Comparison of ENCODE assay signal across 8 cellular contexts in genomic region chr10:32367793-32368453, GRCh38. TPM values are rescaled to one million over a fixed set of nuclear protein-coding genes. Genes with fewer than 3 reads are reported as not detected.
DNase-seq lines count a peak whose midpoint lies in the region; ATAC-seq and TF ChIP-seq lines count a peak whose summit lies in the region.

No MANE protein-coding gene starts in this region.

- POLR2A ChIA-PET in activated naive CD8-positive, alpha-beta T cell treated with anti-CD3 and anti-CD28 coated beads, Interleukin-2, amount 10 ng/mL, durations not matched to agents 7 days and 5 days (lab: Charles Lee) = interaction anchor here (0.7 to 1.3 kb wide), 3 partner anchors 16 to 22 kb away, joined by 3 to 4 read pairs (median 3); no protein-coding TSS in a partner anchor

- TF ChIP-seq CTCF in HL-60 (IDR thresholded peaks at IDR 0.05; ENCODE audit: insufficient read depth, low read length) (peak; percentile 33), uterus (IDR thresholded peaks at IDR 0.05) (peak; percentile 65 to 89 (median 76))

- no peak for ATAC-seq in activated naive CD8-positive, alpha-beta T cell treated with anti-CD3 and anti-CD28 coated beads, Interleukin-2, amount 10 ng/mL, durations not matched to agents 7 days and 5 days (ENCODE audit: low read depth)
- peak; percentile 71 for ATAC-seq in Right ventricle myocardium superior (ENCODE audit: poor library complexity)

- H3K27ac ChIP-seq in HL-60 (replicated peaks) = no peak overlapping the region
- H3K27ac ChIP-seq in uterus = no peak overlapping the region

- DNase-seq in G401 (ENCODE audit: low spot score) = peak; percentile 84
- peak in 1 of 2 experiments; percentile 71 for DNase-seq in HL-60 (ENCODE audit: low read depth in 1 of 2, low spot score in 1 of 2)
- peak; percentile 72 for DNase-seq in T follicular helper cell (ENCODE audit: low read depth)
- peak; percentile 60 for DNase-seq in activated naive CD8-positive, alpha-beta T cell treated with anti-CD3 and anti-CD28 coated beads, Interleukin-2, amount 10 ng/mL, durations not matched to agents 7 days and 5 days
- DNase-seq in Right ventricle myocardium superior = peak; percentile 58
- peak; percentile 76 for DNase-seq in putamen (ENCODE audit: low spot score)
- peak; percentile 66 to 71 for DNase-seq in uterus
- no peak for DNase-seq in GM19240 (ENCODE audit: insufficient read length, low spot score)

- intact Hi-C loops in Right ventricle myocardium superior (cut with DNase I) = loop anchor here (5.0 to 10.0 kb wide), 2 partner anchors 111 to 173 kb away; no protein-coding TSS in a partner anchor
- intact Hi-C loops in uterus (cut with DNase I; ENCODE audit: low total_unique reads) = no loop called here

- peaks cover 0 to 7% of the 10 kb centered on the region in 2 donors for H3K4me1 ChIP-seq in uterus

- H3K9me3 ChIP-seq in uterus = no peaks in the 10 kb centered on the region

- H3K9me3 Mint-ChIP-seq in activated naive CD8-positive, alpha-beta T cell treated with anti-CD3 and anti-CD28 coated beads, Interleukin-2, amount 10 ng/mL, durations not matched to agents 7 days and 5 days = no peaks in the 10 kb centered on the region

- in situ Hi-C loops in G401 (cut with HindIII; ENCODE audit: low sequenced_read_pairs) = no loop called here

- H3K4me3 ChIP-seq in HL-60 (replicated peaks; ENCODE audit: insufficient read depth, low read length) (no peak overlapping the region), uterus (peak overlapping the region in 1 of 2 donors; percentile 17)

- H3K27me3 ChIP-seq in HL-60 (ENCODE audit: insufficient read depth, poor library complexity, severe bottlenecking) = no peaks in the 10 kb centered on the region
- no peaks in the 10 kb centered on the region for H3K27me3 ChIP-seq in uterus

- H3K36me3 ChIP-seq in uterus = no peaks in the 10 kb centered on the region

- peak overlapping the region; percentile 51 for H3K4me3 Mint-ChIP-seq in activated naive CD8-positive, alpha-beta T cell treated with anti-CD3 and anti-CD28 coated beads, Interleukin-2, amount 10 ng/mL, durations not matched to agents 7 days and 5 days

- H3K4me1 Mint-ChIP-seq in activated naive CD8-positive, alpha-beta T cell treated with anti-CD3 and anti-CD28 coated beads, Interleukin-2, amount 10 ng/mL, durations not matched to agents 7 days and 5 days = peaks cover 27% of the 10 kb centered on the region

- H3K27ac Mint-ChIP-seq in activated naive CD8-positive, alpha-beta T cell treated with anti-CD3 and anti-CD28 coated beads, Interleukin-2, amount 10 ng/mL, durations not matched to agents 7 days and 5 days = peak overlapping the region; percentile 3

- peaks cover 7% of the 10 kb centered on the region for H3K36me3 Mint-ChIP-seq in activated naive CD8-positive, alpha-beta T cell treated with anti-CD3 and anti-CD28 coated beads, Interleukin-2, amount 10 ng/mL, durations not matched to agents 7 days and 5 days

- no peak for TF ChIP-seq POLR2A in uterus (IDR thresholded peaks at IDR 0.05)

- no peaks in the 10 kb centered on the region for H3K27me3 Mint-ChIP-seq in activated naive CD8-positive, alpha-beta T cell treated with anti-CD3 and anti-CD28 coated beads, Interleukin-2, amount 10 ng/mL, durations not matched to agents 7 days and 5 days

RNA-seq across cellular contexts. Expression of gene EPC1, which starts 21.0 kb away (rescaled TPM):
- total RNA-seq in G401 (2014; rRNA removed; shearing (Covaris generic)) = 9.6 and 11.3 TPM in 2 replicates
- total RNA-seq in activated naive CD8-positive, alpha-beta T cell treated with anti-CD3 and anti-CD28 coated beads, Interleukin-2, amount 10 ng/mL, durations not matched to agents 7 days and 5 days = 10 to 100 TPM; 58.7 to 65.3 TPM
- total RNA-seq in Right ventricle myocardium superior (17.3 TPM), uterus (100 to 1,000 TPM in 1 of 4 donors, 10 to 100 TPM in 3; 34.7 to 109 (median 48.8) TPM)
